In the genomic region with DNA sequence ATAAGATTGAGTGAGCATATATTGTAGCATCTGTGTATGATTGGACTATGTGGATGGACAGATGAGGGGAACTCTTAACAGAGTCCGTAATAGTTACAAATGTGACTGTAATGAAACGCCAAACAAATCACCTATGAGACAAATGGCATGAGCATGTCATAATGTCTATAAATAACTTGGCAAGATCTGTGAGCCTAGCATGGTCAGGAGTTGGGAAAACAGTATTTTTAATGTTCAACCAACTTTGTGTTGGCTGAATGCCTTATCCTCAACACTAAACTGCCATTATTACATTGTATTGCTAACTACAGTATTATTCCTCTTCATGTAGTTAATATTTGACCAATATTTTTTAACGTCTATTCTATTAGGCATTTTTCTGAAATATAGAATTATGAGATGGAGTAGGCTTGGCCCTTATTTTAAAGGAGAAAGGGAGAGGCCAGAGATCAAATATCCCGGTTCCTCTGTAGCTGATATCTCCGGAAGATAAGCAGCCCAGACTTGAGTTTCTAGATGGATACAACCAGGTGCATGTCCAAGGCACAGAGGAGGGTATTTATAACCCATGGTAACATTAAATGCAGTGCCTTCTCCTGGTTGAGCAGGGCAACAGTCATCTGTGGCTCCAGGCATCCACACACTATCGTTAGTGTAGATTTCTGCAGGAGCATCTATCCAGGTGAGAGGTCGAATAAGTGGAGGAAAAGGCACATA, we compare ENCODE assay signal across 1 cellular context.
TF ChIP-seq lines count a peak whose summit lies in the region.

No MANE protein-coding gene starts in this region.

TF ChIP-seq in HepG2, 621 proteins besides CTCF, POLR2A, EP300 and RAD21:
- no peak for TF ChIP-seq ZSCAN21 (CRISPR knock-in tag; IDR thresholded peaks at IDR 0.05; ENCODE audit: borderline replicate concordance)
- TF ChIP-seq KIAA2018 (CRISPR knock-in tag; IDR thresholded peaks at IDR 0.05; ENCODE audit: borderline replicate concordance) = no peak
- TF ChIP-seq HNRNPLL (IDR thresholded peaks at IDR 0.05; ENCODE audit: low read depth, low read length, poor library complexity, severe bottlenecking) = no peak
- TF ChIP-seq ZBTB26 (CRISPR knock-in tag; IDR thresholded peaks at IDR 0.05; ENCODE audit: borderline replicate concordance) = no peak
- TF ChIP-seq ZNF598 (CRISPR knock-in tag; IDR thresholded peaks at IDR 0.05; ENCODE audit: borderline replicate concordance) = no peak
- no peak for TF ChIP-seq MTA1 (CRISPR knock-in tag; IDR thresholded peaks at IDR 0.05; ENCODE audit: borderline replicate concordance)
- no peak for TF ChIP-seq NR2F1 (CRISPR knock-in tag; IDR thresholded peaks at IDR 0.05)
- no peak for TF ChIP-seq ZNF326 (CRISPR knock-in tag; IDR thresholded peaks at IDR 0.05; ENCODE audit: borderline replicate concordance)
- TF ChIP-seq ZNF275 (CRISPR knock-in tag; IDR thresholded peaks at IDR 0.05; ENCODE audit: borderline replicate concordance) = no peak
- no peak for TF ChIP-seq ZNF274 (CRISPR knock-in tag; IDR thresholded peaks at IDR 0.05)
- TF ChIP-seq, protein P1, sequence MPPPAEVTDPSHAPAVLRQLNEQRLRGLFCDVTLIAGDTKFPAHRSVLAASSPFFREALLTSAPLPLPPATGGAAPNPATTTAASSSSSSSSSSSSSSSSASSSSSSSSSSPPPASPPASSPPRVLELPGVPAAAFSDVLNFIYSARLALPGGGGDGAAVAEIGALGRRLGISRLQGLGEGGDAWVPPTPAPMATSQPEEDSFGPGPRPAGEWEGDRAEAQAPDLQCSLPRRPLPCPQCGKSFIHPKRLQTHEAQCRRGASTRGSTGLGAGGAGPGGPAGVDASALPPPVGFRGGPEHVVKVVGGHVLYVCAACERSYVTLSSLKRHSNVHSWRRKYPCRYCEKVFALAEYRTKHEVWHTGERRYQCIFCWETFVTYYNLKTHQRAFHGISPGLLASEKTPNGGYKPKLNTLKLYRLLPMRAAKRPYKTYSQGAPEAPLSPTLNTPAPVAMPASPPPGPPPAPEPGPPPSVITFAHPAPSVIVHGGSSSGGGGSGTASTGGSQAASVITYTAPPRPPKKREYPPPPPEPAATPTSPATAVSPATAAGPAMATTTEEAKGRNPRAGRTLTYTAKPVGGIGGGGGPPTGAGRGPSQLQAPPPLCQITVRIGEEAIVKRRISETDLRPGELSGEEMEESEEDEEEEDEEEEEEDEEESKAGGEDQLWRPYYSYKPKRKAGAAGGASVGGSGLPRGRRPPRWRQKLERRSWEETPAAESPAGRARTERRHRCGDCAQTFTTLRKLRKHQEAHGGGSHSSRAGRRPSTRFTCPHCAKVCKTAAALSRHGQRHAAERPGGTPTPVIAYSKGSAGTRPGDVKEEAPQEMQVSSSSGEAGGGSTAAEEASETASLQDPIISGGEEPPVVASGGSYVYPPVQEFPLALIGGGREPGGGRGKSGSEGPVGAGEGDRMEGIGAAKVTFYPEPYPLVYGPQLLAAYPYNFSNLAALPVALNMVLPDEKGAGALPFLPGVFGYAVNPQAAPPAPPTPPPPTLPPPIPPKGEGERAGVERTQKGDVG (CRISPR knock-in tag; IDR thresholded peaks at IDR 0.05; ENCODE audit: borderline replicate concordance) = no peak
- TF ChIP-seq SOX5 (CRISPR knock-in tag; IDR thresholded peaks at IDR 0.05; ENCODE audit: borderline replicate concordance) = no peak
- TF ChIP-seq KDM4B (CRISPR knock-in tag; IDR thresholded peaks at IDR 0.05) = no peak
- no peak for TF ChIP-seq ZNF547 (CRISPR knock-in tag; IDR thresholded peaks at IDR 0.05)
- no peak for TF ChIP-seq ZBTB25 (CRISPR knock-in tag; IDR thresholded peaks at IDR 0.05)
- no peak for TF ChIP-seq ZKSCAN1 (IDR thresholded peaks at IDR 0.05; ENCODE audit: low read length)
- TF ChIP-seq LCORL (IDR thresholded peaks at IDR 0.05) = no peak
- TF ChIP-seq LCORL (CRISPR knock-in tag; IDR thresholded peaks at IDR 0.05) = no peak
